1 cellular context compared by ENCODE assay signal in genomic region chr14:93116676-93117200, GRCh38.
TF ChIP-seq lines count a peak whose summit lies in the region.

No MANE protein-coding gene starts in this region.

TF ChIP-seq in K562, 482 proteins besides CTCF, POLR2A, EP300 and RAD21 (continued from another document):
- TF ChIP-seq ATF2 (CRISPR knock-in tag; IDR thresholded peaks at IDR 0.05) (no peak), MITF (IDR thresholded peaks at IDR 0.05) (no peak), TCFL5 (CRISPR knock-in tag; conservative IDR thresholded peaks at IDR 0.05) (no peak), ZFPM2 (CRISPR knock-in tag; IDR thresholded peaks at IDR 0.05) (no peak), CBFB (CRISPR knock-in tag; IDR thresholded peaks at IDR 0.05) (no peak), TAF9B (IDR thresholded peaks at IDR 0.05; ENCODE audit: partially characterized antibody) (no peak), EZH2 (IDR thresholded peaks at IDR 0.05; ENCODE audit: borderline replicate concordance, low read depth, low read length) (no peak), ESRRA (IDR thresholded peaks at IDR 0.05; ENCODE audit: borderline replicate concordance, low read depth) (0 out of 2 replicates have a peak, but pooled peaks have one; percentile 36), ZNF121 (CRISPR knock-in tag; conservative IDR thresholded peaks at IDR 0.05) (peak; percentile 79), ZNF12 (CRISPR knock-in tag; IDR thresholded peaks at IDR 0.05) (no peak), FOXA1 (IDR thresholded peaks at IDR 0.05; ENCODE audit: borderline replicate concordance) (no peak), HINFP (tag; conservative IDR thresholded peaks at IDR 0.05; ENCODE audit: low read depth) (no peak), RBM25 (IDR thresholded peaks at IDR 0.05; ENCODE audit: low read depth, low read length, severe bottlenecking) (peak; percentile 32), TFAM (CRISPR knock-in tag; conservative IDR thresholded peaks at IDR 0.05) (no peak), COPS2 (conservative IDR thresholded peaks at IDR 0.05) (no peak)
TF ChIP-seq in K562: peak in this region for 4.
